Comparison of ENCODE assay signal across 14 cellular contexts in genomic region chr6:11968241-11968806, GRCh38.
DNase-seq lines count a peak whose midpoint lies in the region; ATAC-seq and TF ChIP-seq lines count a peak whose summit lies in the region.
"Had no signal": no experiment of that assay in that cellular context is flagged by ENCODE, and none has a peak within 500 bp of the region (broad histone marks: within the 10 kb centered on the region; RNA-seq: fewer than 3 reads in every experiment).

No MANE protein-coding gene starts in this region.

- DNase-seq in NCI-H187 treated with DMSO at 0.1 percent for 48 hours (lab: John Stamatoyannopoulos, UW) (no peak), AML-193 (lab: John Stamatoyannopoulos, UW) (no peak), GM19238 (ENCODE audit: insufficient read length, low spot score) (no peak)
- no peak for DNase-seq in activated CD4-positive, alpha-beta T cell treated with anti-CD3 and anti-CD28 coated beads for 48 hours
- DNase-seq: activated effector memory CD4-positive, alpha-beta T cell treated with anti-CD3 and anti-CD28 coated beads, Interleukin-2, amount 50 U/mL, for 16 hours; cerebellar nuclear complex; esophagus squamous epithelium; mucosa of descending colon; NCI-H1092 treated with DMSO at 0.1 percent for 48 hours had no signal

- peak; percentile 74 for ATAC-seq in GM18907 (IDR thresholded peaks at IDR 0.05; ENCODE audit: unreplicated experiment)
- peak; percentile 81 for ATAC-seq in GM21786 (IDR thresholded peaks at IDR 0.05; ENCODE audit: unreplicated experiment)
- ATAC-seq in HG03460 (IDR thresholded peaks at IDR 0.05; ENCODE audit: unreplicated experiment), result peak; percentile 89
- ATAC-seq: mucosa of descending colon, sciatic nerve had no signal

- H3K9me3 Mint-ChIP-seq in nephron, result peaks cover 3% of the 10 kb centered on the region

- no peaks in the 10 kb centered on the region for H3K36me3 Mint-ChIP-seq in nephron (ENCODE audit: low read depth)

- H3K27ac Mint-ChIP-seq in nephron, result peak overlapping the region in 2 of 3 experiments; percentile 86 to 96

- H3K27me3 Mint-ChIP-seq in nephron (ENCODE audit: low read depth), result no peaks in the 10 kb centered on the region

- peaks cover 20% of the 10 kb centered on the region for H3K4me1 Mint-ChIP-seq in nephron

- H3K4me3 Mint-ChIP-seq in nephron, result peak overlapping the region in 1 of 3 experiments; percentile 2

- TF ChIP-seq CTCF in nephron (IDR thresholded peaks at IDR 0.05; ENCODE audit: unreplicated experiment in 3 of 3), result no peak
